1 cellular context compared by ENCODE assay signal in the genomic region with DNA sequence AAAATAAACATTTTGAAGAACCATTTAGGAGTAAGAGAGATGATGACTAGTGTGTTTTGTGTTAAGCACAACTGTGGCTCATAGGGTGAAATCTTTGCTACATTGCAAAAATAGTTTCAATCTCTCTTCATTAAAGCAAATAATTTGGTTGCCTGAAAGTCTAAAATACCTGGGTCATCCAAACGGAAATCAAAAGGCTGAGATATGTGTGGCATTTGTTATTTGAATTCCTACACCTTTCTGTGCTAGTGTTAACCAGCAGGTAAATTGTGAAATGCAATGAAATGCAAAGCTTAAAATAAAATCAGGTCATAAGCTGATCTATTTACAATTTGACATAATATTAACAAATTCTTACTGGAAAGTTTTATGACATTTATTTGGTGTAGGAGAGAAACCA.
TF ChIP-seq lines count a peak whose summit lies in the region.

No MANE protein-coding gene starts in this region.

TF ChIP-seq in SK-N-SH treated with all-trans-retinoic acid at 6 μM for 48 hours, 23 proteins besides CTCF, POLR2A, EP300 and RAD21 (continued from another document):
- TF ChIP-seq PATZ1 (CRISPR knock-in tag; IDR thresholded peaks at IDR 0.05; ENCODE audit: borderline replicate concordance) (no peak), OSR1 (CRISPR knock-in tag; IDR thresholded peaks at IDR 0.05) (no peak), CSRNP3 (CRISPR knock-in tag; IDR thresholded peaks at IDR 0.05) (no peak)
